In genomic region chr12:118036672-118037411, GRCh38 we compare ENCODE assay signal across 17 cellular contexts.
"Had no signal": no experiment of that assay in that cellular context is flagged by ENCODE, and none has a peak within 500 bp of the region (broad histone marks: within the 10 kb centered on the region; RNA-seq: fewer than 3 reads in every experiment).

No MANE protein-coding gene starts in this region.

- H3K27me3 ChIP-seq: brain microvascular endothelial cell, right atrium auricular region, suprapubic skin had no signal

- H3K27me3 Mint-ChIP-seq: dendritic cell treated with granulocyte-macrophage colony-stimulating factor and Interleukin-4, amounts not matched to agents 40 ng/mL and 50 ng/mL, for 4 days; type B pancreatic cell had no signal

- H3K9me3 ChIP-seq: right atrium auricular region, suprapubic skin had no signal

- ATAC-seq: activated CD4-positive, CD25-positive, alpha-beta regulatory T cell treated with anti-CD3 and anti-CD28 coated beads, Interleukin-2, amount 50 U/mL, for 24 hours; SK-N-SH treated with all-trans-retinoic acid at 6 μM for 48 hours had no signal

- H3K4me3 ChIP-seq: lung, right atrium auricular region, suprapubic skin had no signal

- H3K27ac Mint-ChIP-seq: dendritic cell treated with granulocyte-macrophage colony-stimulating factor and Interleukin-4, amounts not matched to agents 40 ng/mL and 50 ng/mL, for 4 days; type B pancreatic cell had no signal

- H3K4me1 ChIP-seq: right atrium auricular region, suprapubic skin had no signal

- DNase-seq: activated CD8-positive, alpha-beta memory T cell treated with anti-CD3 and anti-CD28 coated beads for 24 hours; activated T-cell treated with anti-CD3 and anti-CD28 coated beads for 4 hours; brain microvascular endothelial cell; cerebellar nuclear complex; hypothalamus; midbrain; posterior cingulate gyrus; SHP77; small intestine had no signal

- H3K27ac ChIP-seq: brain microvascular endothelial cell, right atrium auricular region, suprapubic skin had no signal

- H3K4me3 Mint-ChIP-seq: dendritic cell treated with granulocyte-macrophage colony-stimulating factor and Interleukin-4, amounts not matched to agents 40 ng/mL and 50 ng/mL, for 4 days; T-helper 1 cell treated with Interleukin-12 subunit alpha and Interleukin-12 subunit beta and Interleukin-4 antibody, amounts not matched to agents 30 μg/mL and 1 μg/mL, for 36 hours; type B pancreatic cell had no signal

- FAIRE-seq: small intestine had no signal

- H3K9me3 Mint-ChIP-seq: dendritic cell treated with granulocyte-macrophage colony-stimulating factor and Interleukin-4, amounts not matched to agents 40 ng/mL and 50 ng/mL, for 4 days; T-helper 1 cell treated with Interleukin-12 subunit alpha and Interleukin-12 subunit beta and Interleukin-4 antibody, amounts not matched to agents 30 μg/mL and 1 μg/mL, for 36 hours; type B pancreatic cell had no signal
